Comparison of ENCODE assay signal across 11 cellular contexts in genomic region chr3:161415506-161416231, GRCh38. TPM values are rescaled to one million over a fixed set of nuclear protein-coding genes. Genes with fewer than 3 reads are reported as not detected.
A peak's percentile ranks its signal among the peaks of the same experiment; 100 is the strongest.
DNase-seq lines count a peak whose midpoint lies in the region; ATAC-seq, FAIRE-seq and TF ChIP-seq lines count a peak whose summit lies in the region.
"Had no signal": no experiment of that assay in that cellular context is flagged by ENCODE, and none has a peak within 500 bp of the region (broad histone marks: within the 10 kb centered on the region; RNA-seq: fewer than 3 reads in every experiment).

No MANE protein-coding gene starts in this region.

- no peaks in the 10 kb centered on the region for H3K36me3 ChIP-seq in pancreas
- H3K36me3 ChIP-seq in HAP-1 (replicated peaks), result no peaks in the 10 kb centered on the region
- H3K36me3 ChIP-seq: SJCRH30 had no signal

- peak; percentile 38 for DNase-seq in RKO (ENCODE audit: low spot score)
- DNase-seq in fibroblast of the conjunctiva (ENCODE audit: low read depth), result peak; percentile 87
- peak in 3 of 6 donors; percentile 23 to 41 (median 28) for DNase-seq in pancreas
- no peak for DNase-seq in HAP-1 (ENCODE audit: low spot score in 2 of 2)
- DNase-seq in activated T-cell treated with anti-CD3 and anti-CD28 coated beads, Interleukin-2, amount 50 U/mL, for 48 hours, result no peak
- DNase-seq in GM10266 (ENCODE audit: extremely low spot score), result no peak
- DNase-seq: activated naive CD8-positive, alpha-beta T cell treated with anti-CD3 and anti-CD28 coated beads, Interleukin-2, amount 50 U/mL, for 24 hours; SJCRH30 had no signal

- ATAC-seq in pancreas (peak; percentile 80 to 90 (median 86)), GM19455 (IDR thresholded peaks at IDR 0.05; ENCODE audit: unreplicated experiment) (no peak)
- ATAC-seq: activated naive CD8-positive, alpha-beta T cell treated with anti-CD3 and anti-CD28 coated beads, Interleukin-2, amount 50 U/mL, for 24 hours had no signal

- H3K4me1 ChIP-seq in pancreas (peaks cover 6 to 19% (median 7%) of the 10 kb centered on the region in 3 donors), HAP-1 (peaks cover 3% of the 10 kb centered on the region; the same call in 1 of the 2 replicates)
- H3K4me1 ChIP-seq: SJCRH30 had no signal

- FAIRE-seq in pancreas (lab: Jason Lieb, UNC), result no peak
- FAIRE-seq: G401.6 had no signal

- in situ Hi-C loops in HAP-1 (cut with MboI; ENCODE audit: low sequenced_read_pairs), result loop anchor here (25.0 kb wide), 1 partner anchor 703 kb away; no protein-coding TSS in a partner anchor

- H3K4me3 ChIP-seq in pancreas, result no peak overlapping the region
- no peak overlapping the region for H3K4me3 ChIP-seq in HAP-1
- H3K4me3 ChIP-seq: SJCRH30 had no signal

- TF ChIP-seq CTCF in C4-2B (conservative IDR thresholded peaks at IDR 0.05) (no peak), pancreas (IDR thresholded peaks at IDR 0.05) (no peak), GM10266 (IDR thresholded peaks at IDR 0.05; ENCODE audit: control insufficient read depth, insufficient read depth, low read depth, missing control alignments) (no peak)

- H3K27me3 ChIP-seq in pancreas (no peaks in the 10 kb centered on the region), HAP-1 (ENCODE audit: low read depth) (no peaks in the 10 kb centered on the region)
- H3K27me3 ChIP-seq: SJCRH30 had no signal

- H3K9me3 ChIP-seq in pancreas (no peaks in the 10 kb centered on the region), HAP-1 (no peaks in the 10 kb centered on the region)
- H3K9me3 ChIP-seq: SJCRH30 had no signal

- intact Hi-C loops in pancreas (cut with DNase I), result no loop called here

- WGBS in pancreas, 2 donors, result 3 to 5% methylated on average over 1 of the region's 1 CpG

- H3K27ac ChIP-seq in C4-2B (peak overlapping the region; percentile 84; the same call in 1 of the 2 replicates), pancreas (peak overlapping the region; percentile 46 to 84 (median 68))
- H3K27ac ChIP-seq: SJCRH30 had no signal

RNA-seq across cellular contexts. Expression of gene SPTSSB, which starts 44.4 kb away (rescaled TPM):
- 1 to 10 TPM in 3 of 6 donors, under 1 TPM in 3; 0.23 to 6.6 (median 1.2) TPM for total RNA-seq in pancreas
- polyA plus RNA-seq in pancreas, result 1 to 10 TPM; 1.2 to 8.0 TPM

Comparison
In these comparisons a context has a peak if more than half of its experiments do, and no peak if none do; other contexts are left out.
1. DNase-seq: peak in RKO (single experiment) and fibroblast of the conjunctiva (single experiment); none in HAP-1 (0 of 2), activated T-cell treated with anti-CD3 and anti-CD28 coated beads, Interleukin-2, amount 50 U/mL, for 48 hours (0 of 2) and GM10266 (single experiment).